In the genomic region with DNA sequence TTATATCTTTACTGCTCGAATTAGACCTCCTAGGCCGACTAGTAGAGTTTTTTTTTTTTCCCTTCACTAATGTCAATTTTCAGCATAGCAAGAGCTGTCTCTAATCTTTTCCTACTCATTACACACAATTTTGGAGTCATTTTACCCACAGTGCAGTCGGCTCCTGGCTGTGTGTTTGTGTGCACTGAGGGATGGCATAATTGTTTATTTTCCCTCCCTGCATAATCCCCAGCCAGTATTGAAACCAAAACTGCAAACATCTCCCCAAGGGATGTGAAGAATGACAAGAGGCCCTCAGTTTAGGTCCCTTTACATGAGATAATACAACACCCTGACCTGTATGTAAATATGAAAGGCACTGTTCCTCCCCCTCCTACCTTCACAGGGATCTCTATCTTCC, we compare ENCODE assay signal across 1 cellular context.
TF ChIP-seq lines count a peak whose summit lies in the region.

No MANE protein-coding gene starts in this region.

TF ChIP-seq in WTC11, 78 proteins besides CTCF, POLR2A, EP300 and RAD21 (continued from another document):
- TF ChIP-seq ATF1 (CRISPR knock-in tag; IDR thresholded peaks at IDR 0.05) (no peak), IRF2 (CRISPR knock-in tag; IDR thresholded peaks at IDR 0.05; ENCODE audit: borderline replicate concordance, low read depth) (no peak)
- TF ChIP-seq, protein P1, sequence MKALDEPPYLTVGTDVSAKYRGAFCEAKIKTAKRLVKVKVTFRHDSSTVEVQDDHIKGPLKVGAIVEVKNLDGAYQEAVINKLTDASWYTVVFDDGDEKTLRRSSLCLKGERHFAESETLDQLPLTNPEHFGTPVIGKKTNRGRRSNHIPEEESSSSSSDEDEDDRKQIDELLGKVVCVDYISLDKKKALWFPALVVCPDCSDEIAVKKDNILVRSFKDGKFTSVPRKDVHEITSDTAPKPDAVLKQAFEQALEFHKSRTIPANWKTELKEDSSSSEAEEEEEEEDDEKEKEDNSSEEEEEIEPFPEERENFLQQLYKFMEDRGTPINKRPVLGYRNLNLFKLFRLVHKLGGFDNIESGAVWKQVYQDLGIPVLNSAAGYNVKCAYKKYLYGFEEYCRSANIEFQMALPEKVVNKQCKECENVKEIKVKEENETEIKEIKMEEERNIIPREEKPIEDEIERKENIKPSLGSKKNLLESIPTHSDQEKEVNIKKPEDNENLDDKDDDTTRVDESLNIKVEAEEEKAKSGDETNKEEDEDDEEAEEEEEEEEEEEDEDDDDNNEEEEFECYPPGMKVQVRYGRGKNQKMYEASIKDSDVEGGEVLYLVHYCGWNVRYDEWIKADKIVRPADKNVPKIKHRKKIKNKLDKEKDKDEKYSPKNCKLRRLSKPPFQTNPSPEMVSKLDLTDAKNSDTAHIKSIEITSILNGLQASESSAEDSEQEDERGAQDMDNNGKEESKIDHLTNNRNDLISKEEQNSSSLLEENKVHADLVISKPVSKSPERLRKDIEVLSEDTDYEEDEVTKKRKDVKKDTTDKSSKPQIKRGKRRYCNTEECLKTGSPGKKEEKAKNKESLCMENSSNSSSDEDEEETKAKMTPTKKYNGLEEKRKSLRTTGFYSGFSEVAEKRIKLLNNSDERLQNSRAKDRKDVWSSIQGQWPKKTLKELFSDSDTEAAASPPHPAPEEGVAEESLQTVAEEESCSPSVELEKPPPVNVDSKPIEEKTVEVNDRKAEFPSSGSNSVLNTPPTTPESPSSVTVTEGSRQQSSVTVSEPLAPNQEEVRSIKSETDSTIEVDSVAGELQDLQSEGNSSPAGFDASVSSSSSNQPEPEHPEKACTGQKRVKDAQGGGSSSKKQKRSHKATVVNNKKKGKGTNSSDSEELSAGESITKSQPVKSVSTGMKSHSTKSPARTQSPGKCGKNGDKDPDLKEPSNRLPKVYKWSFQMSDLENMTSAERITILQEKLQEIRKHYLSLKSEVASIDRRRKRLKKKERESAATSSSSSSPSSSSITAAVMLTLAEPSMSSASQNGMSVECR (CRISPR knock-in tag; IDR thresholded peaks at IDR 0.05; ENCODE audit: borderline replicate concordance): no peak
